2 cellular contexts compared by ENCODE assay signal in genomic region chr5:32241034-32241783, GRCh38.
TF ChIP-seq lines count a peak whose summit lies in the region.

No MANE protein-coding gene starts in this region.

TF ChIP-seq in GM23338, 12 proteins besides CTCF, POLR2A, EP300 and RAD21:
- TF ChIP-seq REST (IDR thresholded peaks at IDR 0.05; ENCODE audit: unreplicated experiment) (no peak), STAT1 (IDR thresholded peaks at IDR 0.05; ENCODE audit: unreplicated experiment) (no peak), ZNF462 (CRISPR knock-in tag; IDR thresholded peaks at IDR 0.05) (no peak), EZH2phosphoT487 (IDR thresholded peaks at IDR 0.05; ENCODE audit: unreplicated experiment) (no peak), EZH2 (IDR thresholded peaks at IDR 0.05; ENCODE audit: low read depth, unreplicated experiment) (no peak), POLR2AphosphoS5 (IDR thresholded peaks at IDR 0.05; ENCODE audit: low read depth) (no peak), ZNF114 (CRISPR knock-in tag; IDR thresholded peaks at IDR 0.05) (no peak), JUNB (IDR thresholded peaks at IDR 0.05; ENCODE audit: unreplicated experiment) (no peak), NANOG (IDR thresholded peaks at IDR 0.05; ENCODE audit: borderline replicate concordance) (no peak), CREB1 (CRISPR knock-in tag; IDR thresholded peaks at IDR 0.05; ENCODE audit: low read depth) (no peak), ZNF331 (CRISPR knock-in tag; IDR thresholded peaks at IDR 0.05; ENCODE audit: low read depth) (no peak), ETS1 (IDR thresholded peaks at IDR 0.05) (no peak)
TF ChIP-seq in GM23338: peak in this region for 0.

TF ChIP-seq in GM12878, 131 proteins besides CTCF, POLR2A, EP300 and RAD21 (continued from another document):
- TF ChIP-seq ZNF687 (IDR thresholded peaks at IDR 0.05), result no peak
- TF ChIP-seq POLR2AphosphoS5 (IDR thresholded peaks at IDR 0.05; ENCODE audit: low read length), result no peak
- no peak for TF ChIP-seq ATF2 (IDR thresholded peaks at IDR 0.05; ENCODE audit: low read length)
- TF ChIP-seq MYC (IDR thresholded peaks at IDR 0.05; ENCODE audit: insufficient read depth, insufficient read length, insufficient replicate concordance, low read length, severe bottlenecking), result no peak
- TF ChIP-seq, protein P1, sequence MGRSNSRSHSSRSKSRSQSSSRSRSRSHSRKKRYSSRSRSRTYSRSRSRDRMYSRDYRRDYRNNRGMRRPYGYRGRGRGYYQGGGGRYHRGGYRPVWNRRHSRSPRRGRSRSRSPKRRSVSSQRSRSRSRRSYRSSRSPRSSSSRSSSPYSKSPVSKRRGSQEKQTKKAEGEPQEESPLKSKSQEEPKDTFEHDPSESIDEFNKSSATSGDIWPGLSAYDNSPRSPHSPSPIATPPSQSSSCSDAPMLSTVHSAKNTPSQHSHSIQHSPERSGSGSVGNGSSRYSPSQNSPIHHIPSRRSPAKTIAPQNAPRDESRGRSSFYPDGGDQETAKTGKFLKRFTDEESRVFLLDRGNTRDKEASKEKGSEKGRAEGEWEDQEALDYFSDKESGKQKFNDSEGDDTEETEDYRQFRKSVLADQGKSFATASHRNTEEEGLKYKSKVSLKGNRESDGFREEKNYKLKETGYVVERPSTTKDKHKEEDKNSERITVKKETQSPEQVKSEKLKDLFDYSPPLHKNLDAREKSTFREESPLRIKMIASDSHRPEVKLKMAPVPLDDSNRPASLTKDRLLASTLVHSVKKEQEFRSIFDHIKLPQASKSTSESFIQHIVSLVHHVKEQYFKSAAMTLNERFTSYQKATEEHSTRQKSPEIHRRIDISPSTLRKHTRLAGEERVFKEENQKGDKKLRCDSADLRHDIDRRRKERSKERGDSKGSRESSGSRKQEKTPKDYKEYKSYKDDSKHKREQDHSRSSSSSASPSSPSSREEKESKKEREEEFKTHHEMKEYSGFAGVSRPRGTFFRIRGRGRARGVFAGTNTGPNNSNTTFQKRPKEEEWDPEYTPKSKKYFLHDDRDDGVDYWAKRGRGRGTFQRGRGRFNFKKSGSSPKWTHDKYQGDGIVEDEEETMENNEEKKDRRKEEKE (IDR thresholded peaks at IDR 0.05), result no peak
- TF ChIP-seq SMAD5 (IDR thresholded peaks at IDR 0.05; ENCODE audit: low read depth), result no peak
- no peak for TF ChIP-seq TAF1 (IDR thresholded peaks at IDR 0.05; ENCODE audit: borderline replicate concordance, low read depth, low read length)
- TF ChIP-seq SRF (IDR thresholded peaks at IDR 0.05; ENCODE audit: low read depth in 2 of 2, low read length in 2 of 2), result no peak
- no peak for TF ChIP-seq ASH2L (IDR thresholded peaks at IDR 0.05; ENCODE audit: borderline replicate concordance, low read depth)
- no peak for TF ChIP-seq EGR1 (IDR thresholded peaks at IDR 0.05; ENCODE audit: borderline replicate concordance in 1 of 2, low read depth in 2 of 2, low read length in 2 of 2)
- no peak for TF ChIP-seq CBFB (IDR thresholded peaks at IDR 0.05; ENCODE audit: low read depth)
- no peak for TF ChIP-seq CBX5 (IDR thresholded peaks at IDR 0.05; ENCODE audit: low read depth)
- no peak for TF ChIP-seq IKZF1 (conservative IDR thresholded peaks at IDR 0.05)
TF ChIP-seq in GM12878: peak in this region for 0.
